Comparison of ENCODE assay signal across 11 cellular contexts in genomic region chr16:733382-734207, GRCh38. TPM values are rescaled to one million over a fixed set of nuclear protein-coding genes. Genes with fewer than 3 reads are reported as not detected.
A peak's percentile ranks its signal among the peaks of the same experiment; 100 is the strongest.
DNase-seq lines count a peak whose midpoint lies in the region; ATAC-seq and TF ChIP-seq lines count a peak whose summit lies in the region.
"Had no signal": no experiment of that assay in that cellular context is flagged by ENCODE, and none has a peak within 500 bp of the region (broad histone marks: within the 10 kb centered on the region; RNA-seq: fewer than 3 reads in every experiment).

No MANE protein-coding gene starts in this region.

- DNase-seq in activated T-cell treated with anti-CD3 and anti-CD28 coated beads for 1 hour (ENCODE audit: low read depth) = peak; percentile 40
- no peak for DNase-seq in activated T-cell treated with anti-CD3 and anti-CD28 coated beads for 4 hours
- peak; percentile 49 for DNase-seq in SK-MEL-5 (ENCODE audit: low read depth, low spot score)
- no peak for DNase-seq in epithelial cell of proximal tubule (ENCODE audit: low read depth)
- DNase-seq in stimulated activated CD4-positive, alpha-beta T cell treated with anti-CD3 and anti-CD28 coated beads, Interleukin-15, amount 100 ng/mL, for 24 hours = peak; percentile 56
- no peak for DNase-seq in occipital lobe (lab: John Stamatoyannopoulos, UW)
- DNase-seq: brain microvascular endothelial cell; NCI-H2029; stimulated activated naive CD4-positive, alpha-beta T cell treated with Interleukin-2 at 50 U/mL for 16 hours had no signal

- ATAC-seq in GM19397 (IDR thresholded peaks at IDR 0.05; ENCODE audit: unreplicated experiment) = no peak
- ATAC-seq in GM19452 (IDR thresholded peaks at IDR 0.05; ENCODE audit: unreplicated experiment) = no peak

- H3K4me3 ChIP-seq in epithelial cell of proximal tubule (ENCODE audit: low read depth, low read length) = no peak overlapping the region

- in situ Hi-C loops in SK-MEL-5 (cut with HindIII; ENCODE audit: low pct_unique_long_range_greater_than_20kb, low sequenced_read_pairs) = no loop called here

- peak; percentile 39 for TF ChIP-seq CTCF in epithelial cell of proximal tubule (conservative IDR thresholded peaks at IDR 0.05; ENCODE audit: low read depth, low read length)

RNA-seq across cellular contexts. Expression of gene HAGHL, which starts 6.7 kb away (rescaled TPM):
- total RNA-seq in SK-MEL-5 (2014; rRNA removed; shearing (Covaris generic)) = 17.9 and 23.3 TPM in 2 replicates
- polyA plus RNA-seq in SK-MEL-5 (2015; cell fraction: cytosol; rRNA removed) = 19.3 and 22.1 TPM in 2 replicates
- 306 and 358 TPM in 2 replicates for polyA plus RNA-seq in SK-MEL-5 (2015; cell fraction: nucleus; rRNA removed)
- 15.5 and 16.3 TPM in 2 replicates for total RNA-seq in epithelial cell of proximal tubule
- 7.0 TPM for total RNA-seq in occipital lobe

RNA-seq across cellular contexts. Expression of gene CIAO3, which starts 7.2 kb away (rescaled TPM):
- total RNA-seq in SK-MEL-5 (2014; rRNA removed; shearing (Covaris generic)) = 28.6 and 34.3 TPM in 2 replicates
- 25.7 and 32.3 TPM in 2 replicates for polyA plus RNA-seq in SK-MEL-5 (2015; cell fraction: cytosol; rRNA removed)
- polyA plus RNA-seq in SK-MEL-5 (2015; cell fraction: nucleus; rRNA removed) = 99.7 and 116 TPM in 2 replicates
- total RNA-seq in epithelial cell of proximal tubule = 19.3 and 31.4 TPM in 2 replicates
- total RNA-seq in occipital lobe = 48.8 TPM

RNA-seq across cellular contexts. Expression of gene CCDC78, which starts 7.4 kb away (rescaled TPM):
- total RNA-seq in SK-MEL-5 (2014; rRNA removed; shearing (Covaris generic)) = 17.7 and 18.1 TPM in 2 replicates
- polyA plus RNA-seq in SK-MEL-5 (2015; cell fraction: cytosol; rRNA removed) = 9.7 and 14.8 TPM in 2 replicates
- 592 and 812 TPM in 2 replicates for polyA plus RNA-seq in SK-MEL-5 (2015; cell fraction: nucleus; rRNA removed)
- total RNA-seq in epithelial cell of proximal tubule (1.9 and 4.9 TPM in 2 replicates), occipital lobe (4.2 TPM)

RNA-seq across cellular contexts. Expression of gene ANTKMT, which starts 12.6 kb away (rescaled TPM):
- total RNA-seq in SK-MEL-5 (2014; rRNA removed; shearing (Covaris generic)) = 18.6 and 18.7 TPM in 2 replicates
- polyA plus RNA-seq in SK-MEL-5 (2015; cell fraction: cytosol; rRNA removed) = 29.8 and 38.1 TPM in 2 replicates
- polyA plus RNA-seq in SK-MEL-5 (2015; cell fraction: nucleus; rRNA removed) = 61.7 and 75.8 TPM in 2 replicates
- total RNA-seq in epithelial cell of proximal tubule (86.5 and 111 TPM in 2 replicates), occipital lobe (11.5 TPM)

RNA-seq across cellular contexts. Expression of gene METRN, which starts 18.7 kb away (rescaled TPM):
- 133 and 138 TPM in 2 replicates for total RNA-seq in SK-MEL-5 (2014; rRNA removed; shearing (Covaris generic))
- 158 and 167 TPM in 2 replicates for polyA plus RNA-seq in SK-MEL-5 (2015; cell fraction: cytosol; rRNA removed)
- polyA plus RNA-seq in SK-MEL-5 (2015; cell fraction: nucleus; rRNA removed) = 47.4 and 95.7 TPM in 2 replicates
- total RNA-seq in epithelial cell of proximal tubule (154 and 183 TPM in 2 replicates), occipital lobe (16.7 TPM)

Comparison
In these comparisons a context has a peak if more than half of its experiments do, and no peak if none do; other contexts are left out.
1. DNase-seq: peak in activated T-cell treated with anti-CD3 and anti-CD28 coated beads for 1 hour (single experiment), SK-MEL-5 (single experiment) and stimulated activated CD4-positive, alpha-beta T cell treated with anti-CD3 and anti-CD28 coated beads, Interleukin-15, amount 100 ng/mL, for 24 hours (single experiment); none in activated T-cell treated with anti-CD3 and anti-CD28 coated beads for 4 hours (single experiment), epithelial cell of proximal tubule (single experiment) and occipital lobe (single experiment).